Comparison of ENCODE assay signal across 1 cellular context in the genomic region with DNA sequence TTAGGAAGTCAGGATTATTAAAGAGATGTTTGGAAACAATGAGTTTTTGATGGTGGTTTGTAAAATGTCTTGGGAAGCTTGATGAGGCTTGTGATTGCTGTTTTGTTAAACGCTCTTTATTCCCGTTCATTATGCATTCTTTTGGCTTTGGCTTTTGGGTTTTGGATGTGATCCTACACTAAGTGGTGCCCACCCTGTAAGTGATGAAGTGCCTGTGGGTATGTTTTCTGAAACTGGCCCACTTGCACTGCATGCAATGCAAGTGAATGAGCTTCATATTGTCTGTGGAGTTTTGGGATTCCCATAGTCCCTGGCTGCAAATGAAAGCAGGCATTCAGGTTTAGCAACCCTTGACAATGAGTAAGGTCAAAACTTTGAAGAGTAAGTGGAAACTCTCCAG.
TF ChIP-seq lines count a peak whose summit lies in the region.

No MANE protein-coding gene starts in this region.

TF ChIP-seq in H1, 55 proteins besides CTCF, POLR2A, EP300 and RAD21 (continued from another document):
- TF ChIP-seq, protein P1, sequence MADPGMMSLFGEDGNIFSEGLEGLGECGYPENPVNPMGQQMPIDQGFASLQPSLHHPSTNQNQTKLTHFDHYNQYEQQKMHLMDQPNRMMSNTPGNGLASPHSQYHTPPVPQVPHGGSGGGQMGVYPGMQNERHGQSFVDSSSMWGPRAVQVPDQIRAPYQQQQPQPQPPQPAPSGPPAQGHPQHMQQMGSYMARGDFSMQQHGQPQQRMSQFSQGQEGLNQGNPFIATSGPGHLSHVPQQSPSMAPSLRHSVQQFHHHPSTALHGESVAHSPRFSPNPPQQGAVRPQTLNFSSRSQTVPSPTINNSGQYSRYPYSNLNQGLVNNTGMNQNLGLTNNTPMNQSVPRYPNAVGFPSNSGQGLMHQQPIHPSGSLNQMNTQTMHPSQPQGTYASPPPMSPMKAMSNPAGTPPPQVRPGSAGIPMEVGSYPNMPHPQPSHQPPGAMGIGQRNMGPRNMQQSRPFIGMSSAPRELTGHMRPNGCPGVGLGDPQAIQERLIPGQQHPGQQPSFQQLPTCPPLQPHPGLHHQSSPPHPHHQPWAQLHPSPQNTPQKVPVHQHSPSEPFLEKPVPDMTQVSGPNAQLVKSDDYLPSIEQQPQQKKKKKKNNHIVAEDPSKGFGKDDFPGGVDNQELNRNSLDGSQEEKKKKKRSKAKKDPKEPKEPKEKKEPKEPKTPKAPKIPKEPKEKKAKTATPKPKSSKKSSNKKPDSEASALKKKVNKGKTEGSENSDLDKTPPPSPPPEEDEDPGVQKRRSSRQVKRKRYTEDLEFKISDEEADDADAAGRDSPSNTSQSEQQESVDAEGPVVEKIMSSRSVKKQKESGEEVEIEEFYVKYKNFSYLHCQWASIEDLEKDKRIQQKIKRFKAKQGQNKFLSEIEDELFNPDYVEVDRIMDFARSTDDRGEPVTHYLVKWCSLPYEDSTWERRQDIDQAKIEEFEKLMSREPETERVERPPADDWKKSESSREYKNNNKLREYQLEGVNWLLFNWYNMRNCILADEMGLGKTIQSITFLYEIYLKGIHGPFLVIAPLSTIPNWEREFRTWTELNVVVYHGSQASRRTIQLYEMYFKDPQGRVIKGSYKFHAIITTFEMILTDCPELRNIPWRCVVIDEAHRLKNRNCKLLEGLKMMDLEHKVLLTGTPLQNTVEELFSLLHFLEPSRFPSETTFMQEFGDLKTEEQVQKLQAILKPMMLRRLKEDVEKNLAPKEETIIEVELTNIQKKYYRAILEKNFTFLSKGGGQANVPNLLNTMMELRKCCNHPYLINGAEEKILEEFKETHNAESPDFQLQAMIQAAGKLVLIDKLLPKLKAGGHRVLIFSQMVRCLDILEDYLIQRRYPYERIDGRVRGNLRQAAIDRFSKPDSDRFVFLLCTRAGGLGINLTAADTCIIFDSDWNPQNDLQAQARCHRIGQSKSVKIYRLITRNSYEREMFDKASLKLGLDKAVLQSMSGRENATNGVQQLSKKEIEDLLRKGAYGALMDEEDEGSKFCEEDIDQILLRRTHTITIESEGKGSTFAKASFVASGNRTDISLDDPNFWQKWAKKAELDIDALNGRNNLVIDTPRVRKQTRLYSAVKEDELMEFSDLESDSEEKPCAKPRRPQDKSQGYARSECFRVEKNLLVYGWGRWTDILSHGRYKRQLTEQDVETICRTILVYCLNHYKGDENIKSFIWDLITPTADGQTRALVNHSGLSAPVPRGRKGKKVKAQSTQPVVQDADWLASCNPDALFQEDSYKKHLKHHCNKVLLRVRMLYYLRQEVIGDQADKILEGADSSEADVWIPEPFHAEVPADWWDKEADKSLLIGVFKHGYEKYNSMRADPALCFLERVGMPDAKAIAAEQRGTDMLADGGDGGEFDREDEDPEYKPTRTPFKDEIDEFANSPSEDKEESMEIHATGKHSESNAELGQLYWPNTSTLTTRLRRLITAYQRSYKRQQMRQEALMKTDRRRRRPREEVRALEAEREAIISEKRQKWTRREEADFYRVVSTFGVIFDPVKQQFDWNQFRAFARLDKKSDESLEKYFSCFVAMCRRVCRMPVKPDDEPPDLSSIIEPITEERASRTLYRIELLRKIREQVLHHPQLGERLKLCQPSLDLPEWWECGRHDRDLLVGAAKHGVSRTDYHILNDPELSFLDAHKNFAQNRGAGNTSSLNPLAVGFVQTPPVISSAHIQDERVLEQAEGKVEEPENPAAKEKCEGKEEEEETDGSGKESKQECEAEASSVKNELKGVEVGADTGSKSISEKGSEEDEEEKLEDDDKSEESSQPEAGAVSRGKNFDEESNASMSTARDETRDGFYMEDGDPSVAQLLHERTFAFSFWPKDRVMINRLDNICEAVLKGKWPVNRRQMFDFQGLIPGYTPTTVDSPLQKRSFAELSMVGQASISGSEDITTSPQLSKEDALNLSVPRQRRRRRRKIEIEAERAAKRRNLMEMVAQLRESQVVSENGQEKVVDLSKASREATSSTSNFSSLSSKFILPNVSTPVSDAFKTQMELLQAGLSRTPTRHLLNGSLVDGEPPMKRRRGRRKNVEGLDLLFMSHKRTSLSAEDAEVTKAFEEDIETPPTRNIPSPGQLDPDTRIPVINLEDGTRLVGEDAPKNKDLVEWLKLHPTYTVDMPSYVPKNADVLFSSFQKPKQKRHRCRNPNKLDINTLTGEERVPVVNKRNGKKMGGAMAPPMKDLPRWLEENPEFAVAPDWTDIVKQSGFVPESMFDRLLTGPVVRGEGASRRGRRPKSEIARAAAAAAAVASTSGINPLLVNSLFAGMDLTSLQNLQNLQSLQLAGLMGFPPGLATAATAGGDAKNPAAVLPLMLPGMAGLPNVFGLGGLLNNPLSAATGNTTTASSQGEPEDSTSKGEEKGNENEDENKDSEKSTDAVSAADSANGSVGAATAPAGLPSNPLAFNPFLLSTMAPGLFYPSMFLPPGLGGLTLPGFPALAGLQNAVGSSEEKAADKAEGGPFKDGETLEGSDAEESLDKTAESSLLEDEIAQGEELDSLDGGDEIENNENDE (IDR thresholded peaks at IDR 0.05; ENCODE audit: insufficient replicate concordance, low read length): no peak
- TF ChIP-seq CBX5 (IDR thresholded peaks at IDR 0.05; ENCODE audit: low read depth, low read length) (no peak), YY1 (IDR thresholded peaks at IDR 0.05; ENCODE audit: low read depth, low read length) (no peak), MAFK (IDR thresholded peaks at IDR 0.05; ENCODE audit: low read depth, low read length) (no peak), CREB1 (IDR thresholded peaks at IDR 0.05) (no peak), HDAC6 (IDR thresholded peaks at IDR 0.05; ENCODE audit: low read depth, low read length) (no peak), NANOG (IDR thresholded peaks at IDR 0.05; ENCODE audit: insufficient read depth, low read depth, low read length, poor library complexity, severe bottlenecking) (no peak), RXRA (IDR thresholded peaks at IDR 0.05; ENCODE audit: insufficient read depth, low read depth, low read length) (no peak), GTF2F1 (IDR thresholded peaks at IDR 0.05; ENCODE audit: borderline replicate concordance, low read depth, low read length) (no peak), NRF1 (IDR thresholded peaks at IDR 0.05; ENCODE audit: low read depth, low read length) (no peak), GABPA (IDR thresholded peaks at IDR 0.05; ENCODE audit: borderline replicate concordance, insufficient read depth, low read length) (no peak), RFX5 (IDR thresholded peaks at IDR 0.05; ENCODE audit: borderline replicate concordance, low read depth, low read length) (no peak), SP4 (IDR thresholded peaks at IDR 0.05; ENCODE audit: low read length) (no peak), CHD1 (IDR thresholded peaks at IDR 0.05; ENCODE audit: low read depth, low read length) (no peak), TCF12 (IDR thresholded peaks at IDR 0.05; ENCODE audit: low read depth, low read length) (no peak), EZH2 (IDR thresholded peaks at IDR 0.05; ENCODE audit: low read depth, low read length, severe bottlenecking) (no peak), POLR2AphosphoS5 (IDR thresholded peaks at IDR 0.05; ENCODE audit: low read depth, low read length) (no peak), SP2 (IDR thresholded peaks at IDR 0.05; ENCODE audit: low read length) (no peak), SIX5 (IDR thresholded peaks at IDR 0.05; ENCODE audit: low read depth, low read length) (no peak)
